ENCODE assay signal across 18 cellular contexts in the genomic region with DNA sequence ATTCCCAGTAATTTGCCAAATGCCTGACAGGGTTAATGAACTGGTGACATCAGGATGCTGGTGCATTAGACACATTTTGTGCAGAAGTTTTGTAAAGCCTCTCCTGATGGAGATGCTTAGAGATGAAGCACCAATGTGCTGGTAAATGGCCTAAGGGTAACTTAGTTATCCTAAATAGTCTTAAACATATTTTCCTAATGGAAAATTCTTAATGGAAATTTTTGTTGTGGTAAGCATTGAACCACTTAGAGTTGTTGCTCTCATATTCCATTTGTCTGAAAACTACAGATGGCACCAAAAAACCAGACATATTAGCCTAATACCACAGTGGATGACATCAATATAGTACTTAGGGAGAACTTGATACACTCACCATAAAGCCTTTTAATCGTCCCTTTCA.
DNase-seq lines count a peak whose midpoint lies in the region; ATAC-seq, FAIRE-seq and TF ChIP-seq lines count a peak whose summit lies in the region.
"Had no signal": no experiment of that assay in that cellular context is flagged by ENCODE, and none has a peak within 500 bp of the region (broad histone marks: within the 10 kb centered on the region; RNA-seq: fewer than 3 reads in every experiment).

No MANE protein-coding gene starts in this region.

- H3K9me3 ChIP-seq in HUES48 (ENCODE audit: control insufficient read depth, insufficient read depth, low read length), result no peaks in the 10 kb centered on the region
- no peaks in the 10 kb centered on the region for H3K9me3 ChIP-seq in mucosa of descending colon
- H3K9me3 ChIP-seq: A549 had no signal

- H3K4me1 Mint-ChIP-seq in brain (peaks cover 45% of the 10 kb centered on the region), nephron progenitor cell (peaks cover 67% of the 10 kb centered on the region)
- H3K4me1 Mint-ChIP-seq: IgD-negative memory B cell had no signal

- intact Hi-C loops in mucosa of descending colon (cut with DNase I, micrococcal nuclease), result no loop called here

- H3K4me1 ChIP-seq in HUES48 (ENCODE audit: control insufficient read depth, insufficient read depth, low read length) (peaks cover 54% of the 10 kb centered on the region), mucosa of descending colon (ENCODE audit: low read depth) (no peaks in the 10 kb centered on the region)
- H3K4me1 ChIP-seq: A549 had no signal

- FAIRE-seq in GM12891 (lab: Jason Lieb, UNC), result no peak
- FAIRE-seq: A549 had no signal

- H3K4me3 ChIP-seq in HUES48 (ENCODE audit: low read depth, low read length) (no peak overlapping the region), mucosa of descending colon (no peak overlapping the region)
- H3K4me3 ChIP-seq: A549 had no signal

- no peak for ATAC-seq in mucosa of descending colon
- ATAC-seq: A549 had no signal

- DNase-seq in NCI-H69 (lab: John Stamatoyannopoulos, UW) (peak; percentile 23), nephron progenitor cell (no peak), GM12891 (ENCODE audit: insufficient read length, low spot score) (no peak), EL (no peak), mucosa of descending colon (no peak), NCI-H446 treated with DMSO at 0.1 percent for 48 hours (lab: John Stamatoyannopoulos, UW) (no peak)
- DNase-seq: H7, Kasumi-1, MM.1S, NCI-H1092 treated with DMSO at 0.1 percent for 48 hours, NCI-H187, NCI-H510A treated with DMSO at 0.1 percent for 48 hours, RPMI8226, SW 1271 had no signal

- no peak for TF ChIP-seq POLR2A in GM12891 (IDR thresholded peaks at IDR 0.05; ENCODE audit: low read depth, low read length)

- H3K27ac Mint-ChIP-seq in brain (peak overlapping the region in 3 of 5 experiments; percentile 90 to 94 (median 93)), nephron progenitor cell (peak overlapping the region; percentile 99)
- H3K27ac Mint-ChIP-seq: IgD-negative memory B cell had no signal

- peaks cover 0 to 3% (median 2%) of the 10 kb centered on the region in 5 experiments for H3K9me3 Mint-ChIP-seq in brain
- H3K9me3 Mint-ChIP-seq in nephron progenitor cell, result no peaks in the 10 kb centered on the region
- H3K9me3 Mint-ChIP-seq: IgD-negative memory B cell had no signal

- H3K36me3 ChIP-seq in HUES48 (ENCODE audit: control insufficient read depth, insufficient read depth, low read length) (no peaks in the 10 kb centered on the region), mucosa of descending colon (ENCODE audit: low read depth) (no peaks in the 10 kb centered on the region)

- peaks cover 1% of the 10 kb centered on the region for H3K27me3 Mint-ChIP-seq in brain
- H3K27me3 Mint-ChIP-seq in nephron progenitor cell (ENCODE audit: low read depth, poor library complexity), result no peaks in the 10 kb centered on the region
- H3K27me3 Mint-ChIP-seq: IgD-negative memory B cell had no signal

- H3K4me3 Mint-ChIP-seq in brain, result no peak overlapping the region
- H3K4me3 Mint-ChIP-seq in nephron progenitor cell, result no peak overlapping the region
- H3K4me3 Mint-ChIP-seq: IgD-negative memory B cell had no signal

- H3K27me3 ChIP-seq in HUES48 (ENCODE audit: control insufficient read depth, insufficient read depth, low read length), result no peaks in the 10 kb centered on the region

- H3K27ac ChIP-seq in HUES48 (ENCODE audit: low read depth, low read length), result peak overlapping the region; percentile 88
- H3K27ac ChIP-seq: A549 had no signal

- TF ChIP-seq CTCF in brain (conservative IDR thresholded peaks at IDR 0.05), result no peak
- no peak for TF ChIP-seq CTCF in nephron progenitor cell (IDR thresholded peaks at IDR 0.05)
- no peak for TF ChIP-seq CTCF in mucosa of descending colon (IDR thresholded peaks at IDR 0.05)

- no peak overlapping the region for H3K9ac ChIP-seq in HUES48 (ENCODE audit: low read depth, low read length)

- H3K36me3 Mint-ChIP-seq in brain, result peaks cover 12% of the 10 kb centered on the region
- no peaks in the 10 kb centered on the region for H3K36me3 Mint-ChIP-seq in nephron progenitor cell (ENCODE audit: low read depth)

TF ChIP-seq in GM12891, 5 proteins besides CTCF, POLR2A, EP300 and RAD21:
- TF ChIP-seq POU2F2 (IDR thresholded peaks at IDR 0.05; ENCODE audit: low read depth, low read length) (no peak), PAX5 (IDR thresholded peaks at IDR 0.05; ENCODE audit: insufficient read depth, low read length, severe bottlenecking) (no peak), POLR2AphosphoS5 (IDR thresholded peaks at IDR 0.05; ENCODE audit: low read depth, low read length) (no peak), TAF1 (IDR thresholded peaks at IDR 0.05; ENCODE audit: low read depth, low read length) (no peak), SPI1 (IDR thresholded peaks at IDR 0.05; ENCODE audit: low read depth, low read length) (no peak)
